Comparison of ENCODE assay signal across 8 cellular contexts in the genomic region with DNA sequence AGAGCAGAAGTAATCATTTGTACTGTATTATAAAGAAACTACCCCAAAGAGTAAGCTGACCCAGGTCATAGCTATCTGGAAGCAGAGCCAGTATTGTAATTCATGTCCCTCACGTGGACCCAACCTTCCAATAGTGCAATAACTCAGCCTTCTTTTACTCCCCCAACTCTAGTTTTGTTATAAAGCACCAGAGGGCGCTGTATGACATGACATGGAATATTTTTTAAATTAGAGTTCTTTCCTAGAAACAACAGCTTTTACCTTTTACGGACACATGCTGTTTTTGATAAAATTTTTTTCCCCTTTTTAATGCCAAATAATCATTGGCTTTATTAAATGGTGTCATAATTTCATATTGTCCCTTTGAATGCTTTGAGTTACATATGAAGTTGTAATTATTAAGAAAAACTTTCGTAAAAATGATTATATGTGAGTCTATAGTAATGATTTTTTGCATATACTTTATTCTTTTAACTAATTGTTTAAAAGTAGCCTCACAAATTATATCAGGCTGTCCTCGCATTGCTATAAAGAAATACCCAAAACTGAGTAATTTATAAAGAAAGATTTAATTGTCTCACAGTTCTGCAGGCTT.
DNase-seq lines count a peak whose midpoint lies in the region; ATAC-seq and TF ChIP-seq lines count a peak whose summit lies in the region.

No MANE protein-coding gene starts in this region.

- H3K9me3 ChIP-seq in ascending aorta (no peaks in the 10 kb centered on the region), hepatocyte (ENCODE audit: low read depth) (no peaks in the 10 kb centered on the region), stomach (no peaks in the 10 kb centered on the region)

- no peaks in the 10 kb centered on the region for H4K20me1 ChIP-seq in hepatocyte (ENCODE audit: insufficient read depth, poor library complexity, severe bottlenecking)

- H3K4me3 ChIP-seq in AG09309 (ENCODE audit: control insufficient read depth, low read depth, low read length) (no peak overlapping the region), ascending aorta (no peak overlapping the region), hepatocyte (no peak overlapping the region), stomach (no peak overlapping the region)

- TF ChIP-seq CTCF in AG09309 (IDR thresholded peaks at IDR 0.05; ENCODE audit: control insufficient read depth, insufficient read depth, low read depth, low read length, missing control alignments) (peak; percentile 51), GM12874 (IDR thresholded peaks at IDR 0.05; ENCODE audit: insufficient read depth, low read depth, low read length) (peak; percentile 28; the same call in 1 of the 2 replicates), ascending aorta (IDR thresholded peaks at IDR 0.05) (peak; percentile 69 to 74 (median 71)), hepatocyte (IDR thresholded peaks at IDR 0.05; ENCODE audit: poor library complexity) (peak; percentile 74), stomach (IDR thresholded peaks at IDR 0.05) (peak in 5 of 7 experiments; percentile 30 to 66 (median 53))

- ATAC-seq in HG03469 (IDR thresholded peaks at IDR 0.05; ENCODE audit: unreplicated experiment): no peak
- no peak for ATAC-seq in HG03139 (IDR thresholded peaks at IDR 0.05; ENCODE audit: unreplicated experiment)

- no peaks in the 10 kb centered on the region for H3K4me1 ChIP-seq in ascending aorta
- H3K4me1 ChIP-seq in hepatocyte (ENCODE audit: insufficient read depth): no peaks in the 10 kb centered on the region
- no peaks in the 10 kb centered on the region for H3K4me1 ChIP-seq in stomach

- WGBS in hepatocyte (ENCODE audit: low lambda C conversion rate, missing lambda C conversion rate): 55% methylated on average over 5 of the region's 5 CpGs
- 53 to 69% (median 58%) methylated on average over 5 of the region's 5 CpGs for WGBS in stomach, 5 donors

- no peaks in the 10 kb centered on the region for H3K9me2 ChIP-seq in hepatocyte (replicated peaks; ENCODE audit: insufficient read depth)

- H3K27me3 ChIP-seq in ascending aorta (no peaks in the 10 kb centered on the region), hepatocyte (no peaks in the 10 kb centered on the region), stomach (no peaks in the 10 kb centered on the region)

- H3K4me2 ChIP-seq in hepatocyte: no peak overlapping the region

- no peak for TF ChIP-seq POLR2A in stomach (IDR thresholded peaks at IDR 0.05)

- peak; percentile 28 for DNase-seq in AG09309 (ENCODE audit: low read depth)
- peak; percentile 5 for DNase-seq in NCI-H2196 treated with DMSO at 0.1 percent for 48 hours (lab: John Stamatoyannopoulos, UW; ENCODE audit: unreplicated experiment)
- DNase-seq in ascending aorta (ENCODE audit: low spot score in 2 of 2): no peak
- peak; percentile 75 for DNase-seq in hepatocyte (ENCODE audit: low spot score)
- DNase-seq in stomach: no peak

- no peak overlapping the region for H2AFZ ChIP-seq in hepatocyte

- no peaks in the 10 kb centered on the region for H3K79me2 ChIP-seq in hepatocyte

- TF ChIP-seq EP300 in stomach (IDR thresholded peaks at IDR 0.05): no peak

- H3K27ac ChIP-seq in ascending aorta: no peak overlapping the region
- H3K27ac ChIP-seq in hepatocyte: no peak overlapping the region
- H3K27ac ChIP-seq in stomach: no peak overlapping the region

- H3K36me3 ChIP-seq in ascending aorta (peaks cover 18 to 45% of the 10 kb centered on the region in 2 donors), hepatocyte (replicated peaks; ENCODE audit: insufficient read depth, low read depth) (no peaks in the 10 kb centered on the region), stomach (peaks cover 10 to 80% (median 65%) of the 10 kb centered on the region in 4 donors)

- intact Hi-C loops in ascending aorta (cut with DNase I) (loop anchor here (1.0 to 5.0 kb wide), 3 partner anchors 36 to 351 kb away; no protein-coding TSS in a partner anchor), stomach (cut with DNase I; ENCODE audit: low total_unique reads) (no loop called here)

Comparison
In these comparisons a context has a peak if more than half of its experiments do, and no peak if none do; other contexts are left out.
1. DNase-seq: peak in AG09309 (single experiment), NCI-H2196 treated with DMSO at 0.1 percent for 48 hours (single experiment) and hepatocyte (single experiment); none in ascending aorta (0 of 2) and stomach (single experiment).
2. Peak in every context shown above with its lines, with median percentiles within 50 percentile points of each other: CTCF ChIP-seq.